In the genomic region with DNA sequence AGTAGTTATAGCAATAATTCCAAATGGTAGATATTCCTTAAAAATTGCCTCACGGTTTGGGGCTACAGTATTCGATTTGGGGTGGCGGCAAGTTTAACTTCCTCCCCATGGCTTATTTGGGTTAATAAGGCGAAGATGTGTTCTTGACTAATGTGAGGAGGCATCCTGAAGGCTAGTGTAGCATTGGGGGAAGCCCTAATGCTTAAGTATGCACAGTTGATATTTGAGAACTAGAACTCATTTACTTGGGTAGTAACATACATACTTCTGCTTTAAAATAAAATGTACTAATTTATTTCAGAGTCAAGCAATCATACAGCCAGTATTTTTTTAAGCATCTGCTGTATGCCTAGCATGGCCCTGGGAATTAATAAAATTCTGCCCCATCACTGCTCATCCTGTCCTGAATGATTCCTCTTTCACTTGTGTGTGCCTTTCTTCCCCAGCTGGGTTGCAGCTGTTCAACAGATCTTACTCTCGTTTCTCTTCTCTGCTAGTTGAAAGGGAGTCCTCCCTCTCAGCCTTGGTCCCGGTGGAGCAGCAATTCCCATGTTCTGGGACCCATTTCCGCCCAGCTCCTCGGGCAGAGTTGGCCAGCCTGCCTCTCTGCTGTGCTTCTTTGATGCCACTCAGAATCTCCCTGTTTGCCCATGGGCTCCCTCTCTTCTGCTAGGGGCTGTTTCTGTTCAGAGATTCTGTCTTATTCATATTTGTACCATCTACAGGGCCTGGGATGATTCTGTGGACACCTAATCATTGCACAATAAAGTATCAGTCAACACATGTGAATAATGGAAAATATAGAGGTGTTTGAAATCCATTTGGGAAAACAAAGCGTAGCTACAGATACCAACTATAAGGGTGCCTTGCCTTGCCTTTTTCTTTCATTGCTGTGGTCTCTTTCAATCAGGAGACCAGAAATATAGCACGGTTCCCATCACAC, we compare ENCODE assay signal across 17 cellular contexts.
A peak's percentile ranks its signal among the peaks of the same experiment; 100 is the strongest.
DNase-seq lines count a peak whose midpoint lies in the region; ATAC-seq and TF ChIP-seq lines count a peak whose summit lies in the region.
"Had no signal": no experiment of that assay in that cellular context is flagged by ENCODE, and none has a peak within 500 bp of the region (broad histone marks: within the 10 kb centered on the region; RNA-seq: fewer than 3 reads in every experiment).

No MANE protein-coding gene starts in this region.

- no peak for DNase-seq in stimulated activated naive CD8-positive, alpha-beta T cell treated with anti-CD3 and anti-CD28 coated beads, Interleukin-15, Interleukin-2, amounts not matched to agents 100 U/mL and 50 U/mL, for 24 hours
- peak; percentile 58 for DNase-seq in LHCN-M2 (ENCODE audit: low read depth)
- DNase-seq in effector memory CD8-positive, alpha-beta T cell = no peak
- DNase-seq in NCI-H69 (lab: John Stamatoyannopoulos, UW) = no peak
- DNase-seq in GM10266 (ENCODE audit: extremely low spot score) = no peak
- DNase-seq in SKM-1 treated with dmso at 0.1 percent for 144 hours (lab: John Stamatoyannopoulos, UW; ENCODE audit: unreplicated experiment) = no peak
- DNase-seq in posterior cingulate gyrus = no peak
- DNase-seq: activated CD4-positive, CD25-positive, alpha-beta regulatory T cell treated with anti-CD3 and anti-CD28 coated beads, Interleukin-2, amount 50 U/mL, for 72 hours; activated naive CD8-positive, alpha-beta T cell treated with anti-CD3 and anti-CD28 coated beads, Interleukin-2, amount 10 ng/mL, durations not matched to agents 7 days and 5 days; NCI-H2029 treated with DMSO at 0.1 percent for 48 hours; NCI-H524 treated with DMSO at 0.1 percent for 48 hours; Peyer's patch; stimulated activated CD4-positive, alpha-beta T cell treated with anti-CD3 and anti-CD28 coated beads, Interleukin-2, amount 100 ng/mL, for 48 hours; stimulated activated CD8-positive, alpha-beta memory T cell treated with anti-CD3 and anti-CD28 coated beads, Interleukin-4, amount 100 ng/mL, for 48 hours; transverse colon had no signal

- H3K9me3 Mint-ChIP-seq in stimulated activated naive CD8-positive, alpha-beta T cell treated with anti-CD3 and anti-CD28 coated beads, Interleukin-15, Interleukin-2, amounts not matched to agents 100 ng/mL and 50 ng/mL, for 24 hours = no peaks in the 10 kb centered on the region
- no peaks in the 10 kb centered on the region for H3K9me3 Mint-ChIP-seq in effector memory CD8-positive, alpha-beta T cell

- H3K4me3 Mint-ChIP-seq in stimulated activated naive CD8-positive, alpha-beta T cell treated with anti-CD3 and anti-CD28 coated beads, Interleukin-15, Interleukin-2, amounts not matched to agents 100 ng/mL and 50 ng/mL, for 24 hours = no peak overlapping the region
- H3K4me3 Mint-ChIP-seq in effector memory CD8-positive, alpha-beta T cell = peak overlapping the region in 1 of 2 donors; percentile 36
- H3K4me3 Mint-ChIP-seq: activated naive CD8-positive, alpha-beta T cell treated with anti-CD3 and anti-CD28 coated beads, Interleukin-2, amount 10 ng/mL, durations not matched to agents 7 days and 5 days had no signal

- intact Hi-C loops in posterior cingulate gyrus (cut with DNase I) = loop anchor here (10.0 kb wide), 1 partner anchor 293 kb away; no protein-coding TSS in a partner anchor

- H3K4me1 Mint-ChIP-seq in stimulated activated naive CD8-positive, alpha-beta T cell treated with anti-CD3 and anti-CD28 coated beads, Interleukin-15, Interleukin-2, amounts not matched to agents 100 ng/mL and 50 ng/mL, for 24 hours (ENCODE audit: low read depth) = peaks cover 85% of the 10 kb centered on the region
- H3K4me1 Mint-ChIP-seq in effector memory CD8-positive, alpha-beta T cell (ENCODE audit: low read depth in 2 of 2) = peaks cover 51 to 77% of the 10 kb centered on the region in 2 donors

- TF ChIP-seq CTCF in GM10266 (IDR thresholded peaks at IDR 0.05; ENCODE audit: control insufficient read depth, insufficient read depth, low read depth, missing control alignments) = no peak

- H3K36me3 Mint-ChIP-seq in stimulated activated naive CD8-positive, alpha-beta T cell treated with anti-CD3 and anti-CD28 coated beads, Interleukin-15, Interleukin-2, amounts not matched to agents 100 ng/mL and 50 ng/mL, for 24 hours (ENCODE audit: low read depth) = peaks cover 9% of the 10 kb centered on the region
- peaks cover 4% of the 10 kb centered on the region for H3K36me3 Mint-ChIP-seq in effector memory CD8-positive, alpha-beta T cell (ENCODE audit: insufficient read depth)

- peak overlapping the region; percentile 65 for H3K27ac Mint-ChIP-seq in stimulated activated naive CD8-positive, alpha-beta T cell treated with anti-CD3 and anti-CD28 coated beads, Interleukin-15, Interleukin-2, amounts not matched to agents 100 ng/mL and 50 ng/mL, for 24 hours
- peak overlapping the region; percentile 65 to 72 for H3K27ac Mint-ChIP-seq in effector memory CD8-positive, alpha-beta T cell
- H3K27ac Mint-ChIP-seq: activated naive CD8-positive, alpha-beta T cell treated with anti-CD3 and anti-CD28 coated beads, Interleukin-2, amount 10 ng/mL, durations not matched to agents 7 days and 5 days had no signal

- ATAC-seq in stimulated activated naive CD8-positive, alpha-beta T cell treated with anti-CD3 and anti-CD28 coated beads, Interleukin-15, Interleukin-2, amounts not matched to agents 100 U/mL and 50 U/mL, for 24 hours = no peak
- no peak for ATAC-seq in effector memory CD8-positive, alpha-beta T cell (replicated peaks)
- ATAC-seq: sciatic nerve had no signal

- no peaks in the 10 kb centered on the region for H3K27me3 Mint-ChIP-seq in stimulated activated naive CD8-positive, alpha-beta T cell treated with anti-CD3 and anti-CD28 coated beads, Interleukin-15, Interleukin-2, amounts not matched to agents 100 ng/mL and 50 ng/mL, for 24 hours
- H3K27me3 Mint-ChIP-seq in effector memory CD8-positive, alpha-beta T cell = no peaks in the 10 kb centered on the region
- H3K27me3 Mint-ChIP-seq: activated naive CD8-positive, alpha-beta T cell treated with anti-CD3 and anti-CD28 coated beads, Interleukin-2, amount 10 ng/mL, durations not matched to agents 7 days and 5 days had no signal
